Comparison of ENCODE assay signal across 8 cellular contexts in genomic region chr22:37623075-37624016, GRCh38. TPM values are rescaled to one million over a fixed set of nuclear protein-coding genes. Genes with fewer than 3 reads are reported as not detected.
A peak's percentile ranks its signal among the peaks of the same experiment; 100 is the strongest.
DNase-seq lines count a peak whose midpoint lies in the region; ATAC-seq and TF ChIP-seq lines count a peak whose summit lies in the region.

No MANE protein-coding gene starts in this region.

- peaks cover 3% of the 10 kb centered on the region for H3K36me3 Mint-ChIP-seq in T-helper 17 cell (ENCODE audit: low read depth)

- no peaks in the 10 kb centered on the region for H3K27me3 Mint-ChIP-seq in T-helper 17 cell

- WGBS in hepatocyte (ENCODE audit: low lambda C conversion rate, missing lambda C conversion rate): 79% methylated on average over 21 of the region's 22 CpGs

- H4K20me1 ChIP-seq in hepatocyte (ENCODE audit: insufficient read depth, poor library complexity, severe bottlenecking): no peaks in the 10 kb centered on the region

- H3K4me2 ChIP-seq in hepatocyte: no peak overlapping the region

- DNase-seq in Caki2 (ENCODE audit: low read depth) (peak; percentile 45), HUDEP-2 (lab: John Stamatoyannopoulos, UW; ENCODE audit: unreplicated experiment in 76 of 76) (peak in 42 of 76 experiments; percentile 7 to 66 (median 34)), T-helper 17 cell (peak; percentile 68 to 70 (median 69)), hepatocyte (ENCODE audit: low spot score) (peak; percentile 83)
- peak; percentile 51 to 65 for DNase-seq in stimulated activated CD4-positive, alpha-beta T cell treated with anti-CD3 and anti-CD28 coated beads, Interleukin-15, amount 100 ng/mL, for 1 hour (ENCODE audit: low read depth in 1 of 2, low spot score in 1 of 2)

- no peaks in the 10 kb centered on the region for H3K9me2 ChIP-seq in hepatocyte (replicated peaks; ENCODE audit: insufficient read depth)

- H3K4me3 Mint-ChIP-seq in T-helper 17 cell: peak overlapping the region; percentile 19

- H3K4me1 ChIP-seq in hepatocyte (ENCODE audit: insufficient read depth): peaks cover 9% of the 10 kb centered on the region

- H3K4me1 Mint-ChIP-seq in T-helper 17 cell: peaks cover 27% of the 10 kb centered on the region

- TF ChIP-seq CTCF in hepatocyte (IDR thresholded peaks at IDR 0.05; ENCODE audit: poor library complexity): peak; percentile 91

- in situ Hi-C loops in Caki2 (cut with HindIII; ENCODE audit: low pct_unique_long_range_greater_than_20kb, low sequenced_read_pairs): no loop called here

- ATAC-seq in T-helper 17 cell (peak; percentile 75), GM19455 (IDR thresholded peaks at IDR 0.05; ENCODE audit: unreplicated experiment) (no peak), HG02571 (IDR thresholded peaks at IDR 0.05; ENCODE audit: unreplicated experiment) (no peak)

- H3K27me3 ChIP-seq in hepatocyte: no peaks in the 10 kb centered on the region

- H2AFZ ChIP-seq in hepatocyte: no peak overlapping the region

- peak overlapping the region; percentile 24 for H3K27ac ChIP-seq in angular gyrus (ENCODE audit: low read depth, low read length)
- peak overlapping the region; percentile 10 for H3K27ac ChIP-seq in hepatocyte

- no peaks in the 10 kb centered on the region for H3K79me2 ChIP-seq in hepatocyte

- H3K4me3 ChIP-seq in hepatocyte: no peak overlapping the region

- H3K27ac Mint-ChIP-seq in T-helper 17 cell: peak overlapping the region; percentile 92

- H3K36me3 ChIP-seq in hepatocyte (replicated peaks; ENCODE audit: insufficient read depth, low read depth): no peaks in the 10 kb centered on the region

- H3K9me3 ChIP-seq in T-helper 17 cell (ENCODE audit: control insufficient read depth, low read length, poor library complexity, severe bottlenecking) (no peaks in the 10 kb centered on the region), hepatocyte (ENCODE audit: low read depth) (no peaks in the 10 kb centered on the region)

RNA-seq across cellular contexts. Expression of gene GGA1, which starts 14.7 kb away (rescaled TPM):
- total RNA-seq in Caki2 (2014; rRNA removed; shearing (Covaris generic); ENCODE audit: low replicate concordance): 43.4 and 52.0 TPM in 2 replicates
- 10 to 100 TPM; 70.5 to 86.8 TPM for total RNA-seq in T-helper 17 cell
- 25.5 and 30.2 TPM in 2 replicates for total RNA-seq in hepatocyte
- polyA plus RNA-seq in hepatocyte: 51.5 and 75.3 TPM in 2 replicates

RNA-seq across cellular contexts. Expression of gene SH3BP1, which starts 16.1 kb away (rescaled TPM):
- total RNA-seq in Caki2 (2014; rRNA removed; shearing (Covaris generic); ENCODE audit: low replicate concordance): 1.2 and 3.2 TPM in 2 replicates
- total RNA-seq in T-helper 17 cell (10 to 100 TPM; 79.7 to 97.5 TPM), hepatocyte (6.4 and 14.0 TPM in 2 replicates)
- 12.3 and 21.6 TPM in 2 replicates for polyA plus RNA-seq in hepatocyte

RNA-seq across cellular contexts. Expression of gene PDXP, which starts 35.2 kb away (rescaled TPM):
- total RNA-seq in Caki2 (2014; rRNA removed; shearing (Covaris generic); ENCODE audit: low replicate concordance): 51.9 and 75.8 TPM in 2 replicates
- 1 to 10 TPM; 2.6 to 3.0 TPM for total RNA-seq in T-helper 17 cell
- 15.0 and 18.3 TPM in 2 replicates for total RNA-seq in hepatocyte
- polyA plus RNA-seq in hepatocyte: 25.0 and 27.6 TPM in 2 replicates

RNA-seq across cellular contexts. Expression of gene LGALS2, which starts 43.5 kb away (rescaled TPM):
- total RNA-seq in Caki2 (2014; rRNA removed; shearing (Covaris generic); ENCODE audit: low replicate concordance): not detected in 2 replicates
- total RNA-seq in T-helper 17 cell: 1 to 10 TPM; 1.9 to 6.1 TPM
- 60.1 and 80.9 TPM in 2 replicates for total RNA-seq in hepatocyte
- 115 and 125 TPM in 2 replicates for polyA plus RNA-seq in hepatocyte

RNA-seq across cellular contexts. Expression of gene LGALS1, which starts 52.1 kb away (rescaled TPM):
- total RNA-seq in Caki2 (2014; rRNA removed; shearing (Covaris generic); ENCODE audit: low replicate concordance): 5,023 and 5,137 TPM in 2 replicates
- 100 to 1,000 TPM; 152 to 154 TPM for total RNA-seq in T-helper 17 cell
- 780 and 875 TPM in 2 replicates for total RNA-seq in hepatocyte
- polyA plus RNA-seq in hepatocyte: 565 and 568 TPM in 2 replicates
